In the genomic region with DNA sequence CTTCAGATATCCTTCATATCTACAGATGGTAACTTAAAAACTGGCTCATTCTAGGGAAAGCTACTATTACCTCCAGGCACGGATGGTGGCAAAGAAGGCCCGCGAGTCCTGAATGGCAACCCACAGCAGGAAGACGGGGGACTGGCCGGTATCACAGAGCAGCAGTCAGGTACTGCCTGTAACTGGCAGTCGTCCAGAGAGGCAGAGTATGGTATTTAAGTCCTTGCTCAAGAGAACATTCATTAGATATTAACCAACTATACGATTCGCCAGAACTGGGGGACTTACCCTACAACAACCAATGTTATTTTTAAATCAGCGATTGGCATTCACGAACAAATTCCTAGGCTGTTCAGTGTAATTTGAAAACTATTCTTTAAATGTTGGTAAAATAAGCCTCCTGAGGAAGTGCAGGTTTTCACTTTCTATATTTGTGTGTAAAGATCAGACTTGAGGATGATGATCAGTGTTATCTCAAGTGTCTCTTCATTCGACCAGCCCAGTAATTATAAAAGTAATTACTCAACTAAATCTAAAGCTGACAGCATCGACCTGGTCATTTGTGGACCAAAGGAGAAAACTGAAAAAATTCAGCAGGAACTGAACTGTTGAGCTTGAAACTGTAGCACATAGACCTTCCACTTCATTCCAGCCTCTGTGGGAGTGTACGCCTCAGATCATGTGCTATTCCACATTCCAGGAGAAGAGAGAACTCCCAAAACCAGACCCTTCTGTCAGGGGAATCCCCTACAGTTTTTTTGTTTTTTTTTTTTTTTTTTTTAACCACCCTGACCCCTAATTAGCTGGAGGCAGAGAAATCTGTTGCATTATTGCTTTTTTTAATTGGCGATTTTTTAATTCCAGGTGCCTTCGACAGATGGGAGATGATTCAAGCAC, we compare ENCODE assay signal across 10 cellular contexts.
DNase-seq lines count a peak whose midpoint lies in the region; ATAC-seq and TF ChIP-seq lines count a peak whose summit lies in the region.
"Had no signal": no experiment of that assay in that cellular context is flagged by ENCODE, and none has a peak within 500 bp of the region (broad histone marks: within the 10 kb centered on the region; RNA-seq: fewer than 3 reads in every experiment).

No MANE protein-coding gene starts in this region.

- ATAC-seq in GM18868 (IDR thresholded peaks at IDR 0.05; ENCODE audit: unreplicated experiment) (peak; percentile 46), HG03103 (IDR thresholded peaks at IDR 0.05; ENCODE audit: low read depth, unreplicated experiment) (peak; percentile 51)

- H2AFZ ChIP-seq in osteoblast (ENCODE audit: low read length) (no peak overlapping the region), smooth muscle cell (ENCODE audit: low read depth) (no peak overlapping the region)

- H3K27ac ChIP-seq in osteoblast (ENCODE audit: low read depth, low read length) = no peak overlapping the region
- no peak overlapping the region for H3K27ac ChIP-seq in smooth muscle cell (ENCODE audit: low read depth)
- H3K27ac ChIP-seq: WERI-Rb-1 had no signal

- H3F3A ChIP-seq in smooth muscle cell (ENCODE audit: low read depth) = peaks cover 7% of the 10 kb centered on the region

- no peak overlapping the region for H3K9ac ChIP-seq in smooth muscle cell (ENCODE audit: low read depth)

- H3K27me3 ChIP-seq in osteoblast (ENCODE audit: insufficient read depth, low read length) = no peaks in the 10 kb centered on the region
- H3K27me3 ChIP-seq in smooth muscle cell (ENCODE audit: low read depth) = no peaks in the 10 kb centered on the region

- H3K9me3 ChIP-seq in osteoblast (ENCODE audit: low read depth, low read length) (no peaks in the 10 kb centered on the region), smooth muscle cell (replicated peaks; ENCODE audit: low read depth) (no peaks in the 10 kb centered on the region)

- 96% methylated on average over 15 of the region's 15 CpGs for whole genome bisulfite sequencing in smooth muscle cell (ENCODE audit: low lambda C conversion rate)

- H3K36me3 ChIP-seq in osteoblast (ENCODE audit: insufficient read depth, low read length) = no peaks in the 10 kb centered on the region
- no peaks in the 10 kb centered on the region for H3K36me3 ChIP-seq in smooth muscle cell (ENCODE audit: low read depth)

- no peaks in the 10 kb centered on the region for H4K20me1 ChIP-seq in osteoblast (ENCODE audit: insufficient read depth, low read length)
- no peaks in the 10 kb centered on the region for H4K20me1 ChIP-seq in smooth muscle cell (ENCODE audit: low read depth)

- H3K79me2 ChIP-seq in osteoblast (ENCODE audit: insufficient read depth, low read length) = no peaks in the 10 kb centered on the region
- H3K79me2 ChIP-seq in smooth muscle cell (ENCODE audit: low read depth) = no peaks in the 10 kb centered on the region

- DNase-seq in fibroblast of pulmonary artery (ENCODE audit: low read depth) (peak; percentile 69), osteoblast (ENCODE audit: insufficient read length, low spot score, missing footprints) (peak; percentile 32), OCI-M1 (lab: John Stamatoyannopoulos, UW) (no peak), smooth muscle cell (lab: John Stamatoyannopoulos, UW; ENCODE audit: unreplicated experiment) (no peak), MV-4-11 (lab: John Stamatoyannopoulos, UW) (no peak), 8988T (no peak)
- DNase-seq: activated T-cell treated with anti-CD3 and anti-CD28 coated beads, Interleukin-2, amount 50 U/mL, for 72 hours; WERI-Rb-1 had no signal

- no peak overlapping the region for H3K4me3 ChIP-seq in fibroblast of pulmonary artery (replicated peaks; ENCODE audit: low read depth, low read length)
- H3K4me3 ChIP-seq in osteoblast (ENCODE audit: insufficient read depth, low read length) = no peak overlapping the region
- H3K4me3 ChIP-seq in smooth muscle cell = no peak overlapping the region

- no peak for TF ChIP-seq CTCF in fibroblast of pulmonary artery (IDR thresholded peaks at IDR 0.05; ENCODE audit: low read length, missing control alignments)
- no peak for TF ChIP-seq CTCF in osteoblast (IDR thresholded peaks at IDR 0.05; ENCODE audit: extremely low read depth, low read depth, low read length)
- TF ChIP-seq CTCF in smooth muscle cell (IDR thresholded peaks at IDR 0.05; ENCODE audit: borderline replicate concordance, insufficient read depth, poor library complexity, severe bottlenecking) = no peak

- H3K4me2 ChIP-seq in osteoblast (ENCODE audit: insufficient read depth, low read length) = no peak overlapping the region
- H3K4me2 ChIP-seq in smooth muscle cell = no peak overlapping the region

- H3K4me1 ChIP-seq in osteoblast (ENCODE audit: insufficient read depth, low read length) (no peaks in the 10 kb centered on the region), smooth muscle cell (ENCODE audit: low read depth) (peaks cover 5% of the 10 kb centered on the region)

Comparison
In these comparisons a context has a peak if more than half of its experiments do, and no peak if none do; other contexts are left out.
1. DNase-seq: peak in fibroblast of pulmonary artery (single experiment) and osteoblast (single experiment); none in OCI-M1 (single experiment), smooth muscle cell (single experiment), MV-4-11 (single experiment) and 8988T (single experiment).